25 cellular contexts compared by ENCODE assay signal in genomic region chrX:152913354-152913753, GRCh38. TPM values are rescaled to one million over a fixed set of nuclear protein-coding genes. Genes with fewer than 3 reads are reported as not detected.
A peak's percentile ranks its signal among the peaks of the same experiment; 100 is the strongest.
DNase-seq lines count a peak whose midpoint lies in the region; ATAC-seq and TF ChIP-seq lines count a peak whose summit lies in the region.
"Had no signal": no experiment of that assay in that cellular context is flagged by ENCODE, and none has a peak within 500 bp of the region (broad histone marks: within the 10 kb centered on the region; RNA-seq: fewer than 3 reads in every experiment).

No MANE protein-coding gene starts in this region.

- H3K79me2 ChIP-seq in DOHH2 (ENCODE audit: control insufficient read depth, low read length) = no peaks in the 10 kb centered on the region

- H3K4me2 ChIP-seq in DOHH2 (ENCODE audit: low read length) = no peak overlapping the region

- H3K36me3 Mint-ChIP-seq in activated naive CD8-positive, alpha-beta T cell treated with anti-CD3 and anti-CD28 coated beads for 36 hours = no peaks in the 10 kb centered on the region
- H3K36me3 Mint-ChIP-seq: brain; CD4-positive, alpha-beta memory T cell; WTC11 had no signal

- no peaks in the 10 kb centered on the region for H3K27me3 ChIP-seq in DOHH2 (ENCODE audit: control insufficient read depth, low read length)
- H3K27me3 ChIP-seq: colonic mucosa, esophagus muscularis mucosa, gastroesophageal sphincter had no signal

- peaks cover 10% of the 10 kb centered on the region for H3K4me1 ChIP-seq in DOHH2 (ENCODE audit: control insufficient read depth, low read length)
- H3K4me1 ChIP-seq: colonic mucosa, esophagus muscularis mucosa, gastroesophageal sphincter, lower lobe of right lung had no signal

- H3K4me3 ChIP-seq in DOHH2 (ENCODE audit: low read length) (no peak overlapping the region), NB4 (ENCODE audit: low read depth, low read length) (no peak overlapping the region)
- H3K4me3 ChIP-seq: colonic mucosa, esophagus muscularis mucosa, gastroesophageal sphincter, lower lobe of right lung had no signal

- H3K27me3 Mint-ChIP-seq in activated naive CD8-positive, alpha-beta T cell treated with anti-CD3 and anti-CD28 coated beads for 36 hours = no peaks in the 10 kb centered on the region
- H3K27me3 Mint-ChIP-seq: CD4-positive, alpha-beta memory T cell had no signal

- DNase-seq in NB4 (ENCODE audit: low read depth) (peak; percentile 59), UCSD-AML1 (lab: John Stamatoyannopoulos, UW; ENCODE audit: unreplicated experiment) (peak; percentile 59)
- DNase-seq in activated CD4-positive, alpha-beta T cell treated with anti-CD3 and anti-CD28 coated beads for 48 hours = no peak
- DNase-seq in activated naive CD8-positive, alpha-beta T cell treated with anti-CD3 and anti-CD28 coated beads for 36 hours = no peak
- DNase-seq: activated CD4-positive, alpha-beta T cell treated with anti-CD3 and anti-CD28 coated beads, Interleukin-2, amount 50 U/mL, for 4 hours; activated effector memory CD4-positive, alpha-beta T cell treated with Interleukin-2 at 50 U/mL for 16 hours; CD4-positive, alpha-beta memory T cell; colonic mucosa; DMS53; lower lobe of right lung; NCI-H1436; SHP77; stimulated activated CD4-positive, alpha-beta T cell treated with anti-CD3 and anti-CD28 coated beads, Interleukin-15, amount 100 ng/mL, for 24 hours; trophoblast cell had no signal

- TF ChIP-seq CTCF in 22Rv1 (IDR thresholded peaks at IDR 0.05) = peak; percentile 15; the same call in 1 of the 2 replicates
- peak; percentile 35 for TF ChIP-seq CTCF in DOHH2 (IDR thresholded peaks at IDR 0.05; ENCODE audit: low read depth, low read length, poor library complexity, severe bottlenecking)
- no peak for TF ChIP-seq CTCF in NB4 (IDR thresholded peaks at IDR 0.05; ENCODE audit: low read depth, low read length)

- H3K4me1 Mint-ChIP-seq in activated naive CD8-positive, alpha-beta T cell treated with anti-CD3 and anti-CD28 coated beads for 36 hours = no peaks in the 10 kb centered on the region
- H3K4me1 Mint-ChIP-seq: CD4-positive, alpha-beta memory T cell; neural crest cell had no signal

- H3K27ac ChIP-seq in 22Rv1 (no peak overlapping the region), DOHH2 (ENCODE audit: low read depth, low read length) (no peak overlapping the region)
- H3K27ac ChIP-seq: colonic mucosa, esophagus muscularis mucosa, gastroesophageal sphincter, lower lobe of right lung had no signal

- H3F3A ChIP-seq in DOHH2 (ENCODE audit: control insufficient read depth, insufficient read depth) = no peaks in the 10 kb centered on the region

- no peaks in the 10 kb centered on the region for H3K9me3 Mint-ChIP-seq in activated naive CD8-positive, alpha-beta T cell treated with anti-CD3 and anti-CD28 coated beads for 36 hours
- H3K9me3 Mint-ChIP-seq: CD4-positive, alpha-beta memory T cell; neural crest cell; WTC11 had no signal

- no peak for TF ChIP-seq POLR2A in NB4 (IDR thresholded peaks at IDR 0.05; ENCODE audit: extremely low read depth, insufficient read length)

- no peak overlapping the region for H3K27ac Mint-ChIP-seq in activated naive CD8-positive, alpha-beta T cell treated with anti-CD3 and anti-CD28 coated beads for 36 hours
- H3K27ac Mint-ChIP-seq: CD4-positive, alpha-beta memory T cell; WTC11 had no signal

- H3K36me3 ChIP-seq in DOHH2 (ENCODE audit: control insufficient read depth, low read length) = no peaks in the 10 kb centered on the region
- H3K36me3 ChIP-seq: colonic mucosa, esophagus muscularis mucosa, gastroesophageal sphincter, lower lobe of right lung had no signal

- ATAC-seq in GM18907 (IDR thresholded peaks at IDR 0.05; ENCODE audit: unreplicated experiment) (no peak), HG03520 (IDR thresholded peaks at IDR 0.05; ENCODE audit: unreplicated experiment) (no peak)
- ATAC-seq: gastroesophageal sphincter, HepG2, sciatic nerve, WTC11 had no signal

- no peaks in the 10 kb centered on the region for H4K20me1 ChIP-seq in DOHH2 (ENCODE audit: control insufficient read depth, insufficient read depth, low read depth, low read length)

- H3K9me3 ChIP-seq in DOHH2 (ENCODE audit: control insufficient read depth, insufficient read depth, low read length) = no peaks in the 10 kb centered on the region
- H3K9me3 ChIP-seq: colonic mucosa, esophagus muscularis mucosa, gastroesophageal sphincter, lower lobe of right lung had no signal

- no peaks in the 10 kb centered on the region for H3K9me2 ChIP-seq in DOHH2 (replicated peaks; ENCODE audit: control insufficient read depth, low read length)

- H3K4me3 Mint-ChIP-seq in activated naive CD8-positive, alpha-beta T cell treated with anti-CD3 and anti-CD28 coated beads for 36 hours = no peak overlapping the region
- H3K4me3 Mint-ChIP-seq: brain; CD4-positive, alpha-beta memory T cell; neural crest cell; WTC11 had no signal

RNA-seq across cellular contexts. Expression of gene ZNF185, which starts 15.5 kb away (rescaled TPM):
- 1 to 10 TPM; 1.3 to 1.5 TPM for total RNA-seq in activated naive CD8-positive, alpha-beta T cell treated with anti-CD3 and anti-CD28 coated beads for 36 hours

Comparison
In these comparisons a context has a peak if more than half of its experiments do, and no peak if none do; other contexts are left out.
1. DNase-seq: peak in NB4 (single experiment) and UCSD-AML1 (single experiment); none in activated CD4-positive, alpha-beta T cell treated with anti-CD3 and anti-CD28 coated beads for 48 hours (single experiment) and activated naive CD8-positive, alpha-beta T cell treated with anti-CD3 and anti-CD28 coated beads for 36 hours (single experiment).